9 cellular contexts compared by ENCODE assay signal in genomic region chr9:78280982-78281668, GRCh38. TPM values are rescaled to one million over a fixed set of nuclear protein-coding genes. Genes with fewer than 3 reads are reported as not detected.
DNase-seq lines count a peak whose midpoint lies in the region; ATAC-seq and TF ChIP-seq lines count a peak whose summit lies in the region.
"Had no signal": no experiment of that assay in that cellular context is flagged by ENCODE, and none has a peak within 500 bp of the region (broad histone marks: within the 10 kb centered on the region; RNA-seq: fewer than 3 reads in every experiment).

No MANE protein-coding gene starts in this region.

- POLR2A ChIA-PET in PC-3 (lab: Charles Lee; ENCODE audit: unreplicated experiment) = no interaction called here

- CTCF ChIA-PET in PC-3 (lab: Charles Lee) = no interaction called here

- H3K27ac ChIP-seq in right lobe of liver (peak overlapping the region in 2 of 3 donors; percentile 51 to 72), tibial nerve (peak overlapping the region in 2 of 4 donors; percentile 38 to 61), PC-3 (ENCODE audit: low read length) (no peak overlapping the region)
- H3K27ac ChIP-seq: ascending aorta had no signal

- no peak overlapping the region for H3K9ac ChIP-seq in PC-3 (ENCODE audit: low read length)

- no peak for TF ChIP-seq CTCF in right lobe of liver (IDR thresholded peaks at IDR 0.05)
- no peak for TF ChIP-seq CTCF in tibial nerve (IDR thresholded peaks at IDR 0.05)
- no peak for TF ChIP-seq CTCF in PC-3 (conservative IDR thresholded peaks at IDR 0.05; ENCODE audit: low read depth, low read length)

- ATAC-seq in right lobe of liver (peak; percentile 66 to 84 (median 78)), PC-3 (no peak)
- ATAC-seq: HCT116 had no signal

- DNase-seq in NCI-H446 (lab: John Stamatoyannopoulos, UW) = peak; percentile 15 to 67
- DNase-seq in epidermal melanocyte (ENCODE audit: insufficient read length, low spot score) = peak; percentile 38
- peak; percentile 35 to 89 (median 88) for DNase-seq in right lobe of liver
- peak; percentile 46 to 58 for DNase-seq in tibial nerve (ENCODE audit: low spot score in 2 of 2)
- no peak for DNase-seq in PC-3
- DNase-seq in NCI-H526 (lab: John Stamatoyannopoulos, UW) = no peak
- no peak for DNase-seq in NAMALWA (ENCODE audit: low spot score)

- H3K4me3 ChIP-seq in right lobe of liver (no peak overlapping the region), tibial nerve (no peak overlapping the region), PC-3 (ENCODE audit: low read length) (no peak overlapping the region)
- H3K4me3 ChIP-seq: ascending aorta had no signal

- H3K4me1 ChIP-seq in right lobe of liver (peaks cover 0 to 42% (median 15%) of the 10 kb centered on the region in 4 donors), tibial nerve (peaks cover 0 to 37% (median 8%) of the 10 kb centered on the region in 4 donors), PC-3 (ENCODE audit: insufficient read depth, low read length) (no peaks in the 10 kb centered on the region)

- no peaks in the 10 kb centered on the region for H3K9me2 ChIP-seq in PC-3 (replicated peaks; ENCODE audit: low read length)

- H4K20me1 ChIP-seq in PC-3 (ENCODE audit: low read length) = no peaks in the 10 kb centered on the region

- intact Hi-C loops in right lobe of liver (cut with DNase I) = no loop called here
- intact Hi-C loops in PC-3 (cut with micrococcal nuclease) = no loop called here

- H3K79me2 ChIP-seq in PC-3 (ENCODE audit: low read length) = no peaks in the 10 kb centered on the region

- H3K9me3 ChIP-seq in right lobe of liver (no peaks in the 10 kb centered on the region), tibial nerve (no peaks in the 10 kb centered on the region), PC-3 (ENCODE audit: low read length) (no peaks in the 10 kb centered on the region)
- H3K9me3 ChIP-seq: ascending aorta had no signal

- BruUV-seq in PC-3 (replicated peaks; lab: Mats Ljungman, UMichigan) = no TSS peak

- TF ChIP-seq POLR2A in right lobe of liver (IDR thresholded peaks at IDR 0.05) (no peak), tibial nerve (IDR thresholded peaks at IDR 0.05) (no peak)

- no peaks in the 10 kb centered on the region for H3F3A ChIP-seq in PC-3 (ENCODE audit: low read length, unreplicated experiment)

- H3K4me2 ChIP-seq in PC-3 (ENCODE audit: low read length) = no peak overlapping the region

- H2AFZ ChIP-seq in PC-3 (ENCODE audit: low read length) = no peak overlapping the region

- H3K27me3 ChIP-seq in right lobe of liver (no peaks in the 10 kb centered on the region), tibial nerve (no peaks in the 10 kb centered on the region), PC-3 (ENCODE audit: low read length) (no peaks in the 10 kb centered on the region)
- H3K27me3 ChIP-seq: ascending aorta had no signal

- TF ChIP-seq EP300 in tibial nerve (IDR thresholded peaks at IDR 0.05) = peak; percentile 28 to 56

- WGBS in right lobe of liver (ENCODE audit: insufficient coverage, low coverage, low lambda C conversion rate, missing lambda C conversion rate) = 40% methylated on average over 2 of the region's 3 CpGs
- 34 to 52% methylated on average over 3 of the region's 3 CpGs for WGBS in tibial nerve, 2 donors

- H3K36me3 ChIP-seq in right lobe of liver = no peaks in the 10 kb centered on the region
- no peaks in the 10 kb centered on the region for H3K36me3 ChIP-seq in tibial nerve
- H3K36me3 ChIP-seq in PC-3 (ENCODE audit: low read depth, low read length) = no peaks in the 10 kb centered on the region
- H3K36me3 ChIP-seq: ascending aorta had no signal

RNA-seq across cellular contexts. Expression of gene PSAT1, which starts 15.8 kb away (rescaled TPM):
- 100 to 1,000 TPM in 2 of 6 experiments, 10 to 100 TPM in 4; 34.2 to 117 (median 89.3) TPM for total RNA-seq in right lobe of liver
- total RNA-seq in tibial nerve = 10 to 100 TPM in 1 of 4 donors, 1 to 10 TPM in 3; 4.5 to 11.6 (median 7.9) TPM
- 45.6 and 52.5 TPM in 2 replicates for total RNA-seq in PC-3 (2014; rRNA removed)

RNA-seq across cellular contexts. Expression of gene CEP78, which starts 45.2 kb away (rescaled TPM):
- total RNA-seq in right lobe of liver = 10 to 100 TPM in 1 of 6 experiments, 1 to 10 TPM in 5; 5.5 to 10.4 (median 8.7) TPM
- total RNA-seq in tibial nerve = 10 to 100 TPM in 2 of 4 donors, 1 to 10 TPM in 2; 8.8 to 21.3 (median 13.3) TPM
- total RNA-seq in PC-3 (2014; rRNA removed) = 35.2 and 52.5 TPM in 2 replicates

Comparison
In these comparisons a context has a peak if more than half of its experiments do, and no peak if none do; other contexts are left out.
1. DNase-seq: peak in NCI-H446 (2 of 2), epidermal melanocyte (single experiment), right lobe of liver (3 of 3) and tibial nerve (2 of 2); none in PC-3 (single experiment), NCI-H526 (0 of 2) and NAMALWA (single experiment).